ENCODE assay signal across 15 cellular contexts in genomic region chr12:47281667-47282171, GRCh38.
A peak's percentile ranks its signal among the peaks of the same experiment; 100 is the strongest.
DNase-seq lines count a peak whose midpoint lies in the region; ATAC-seq and TF ChIP-seq lines count a peak whose summit lies in the region.
"Had no signal": no experiment of that assay in that cellular context is flagged by ENCODE, and none has a peak within 500 bp of the region (broad histone marks: within the 10 kb centered on the region; RNA-seq: fewer than 3 reads in every experiment).

No MANE protein-coding gene starts in this region.

- no peaks in the 10 kb centered on the region for H3K9me3 ChIP-seq in A673 (ENCODE audit: low read depth, low read length, poor library complexity, severe bottlenecking)
- H3K9me3 ChIP-seq: gastroesophageal sphincter had no signal

- no peaks in the 10 kb centered on the region for H3K27me3 ChIP-seq in A673 (replicated peaks; ENCODE audit: insufficient read depth, low read depth, low read length, poor library complexity)
- H3K27me3 ChIP-seq: gastroesophageal sphincter had no signal

- POLR2A ChIA-PET in A673 (lab: Charles Lee; ENCODE audit: low non-redundant PET), result no interaction called here

- no peaks in the 10 kb centered on the region for H3K27me3 Mint-ChIP-seq in activated T-cell treated with anti-CD3 and anti-CD28 coated beads, Interleukin-2, amount 50 U/mL, for 72 hours (ENCODE audit: low read depth)

- H3K4me1 Mint-ChIP-seq in activated T-cell treated with anti-CD3 and anti-CD28 coated beads, Interleukin-2, amount 50 U/mL, for 72 hours (ENCODE audit: low read depth), result peaks cover 80% of the 10 kb centered on the region

- H3K36me3 ChIP-seq in A673 (ENCODE audit: insufficient read depth, low read length, poor library complexity, severe bottlenecking), result no peaks in the 10 kb centered on the region
- H3K36me3 ChIP-seq: gastroesophageal sphincter had no signal

- no peak for TF ChIP-seq CTCF in fibroblast of the aortic adventitia (IDR thresholded peaks at IDR 0.05; ENCODE audit: insufficient read depth, low read length)
- TF ChIP-seq CTCF in A673 (conservative IDR thresholded peaks at IDR 0.05; ENCODE audit: low read depth, low read length), result no peak

- DNase-seq in activated CD4-positive, alpha-beta T cell treated with anti-CD3 and anti-CD28 coated beads for 48 hours, result peak; percentile 66
- DNase-seq in activated CD4-positive, alpha-beta T cell treated with anti-CD3 and anti-CD28 coated beads, Interleukin-2, amount 50 U/mL, for 1 hour, result no peak
- DNase-seq in activated T-cell treated with anti-CD3 and anti-CD28 coated beads, Interleukin-2, amount 50 U/mL, for 72 hours, result peak; percentile 44 to 49
- DNase-seq in fibroblast of the aortic adventitia (ENCODE audit: low read depth) (peak; percentile 87), ureter (ENCODE audit: low spot score) (no peak), A673 (ENCODE audit: low spot score) (no peak), superior temporal gyrus (ENCODE audit: extremely low spot score) (no peak)
- peak; percentile 41 for DNase-seq in stimulated activated CD4-positive, alpha-beta T cell treated with anti-CD3 and anti-CD28 coated beads, Interleukin-4, amount 100 ng/mL, for 24 hours
- DNase-seq: ACHN, DMS79, NCI-H2029 treated with DMSO at 0.1 percent for 48 hours, substantia nigra had no signal

- H3K27ac Mint-ChIP-seq in activated T-cell treated with anti-CD3 and anti-CD28 coated beads, Interleukin-2, amount 50 U/mL, for 72 hours, result peak overlapping the region; percentile 30

- peaks cover 0 to 2% of the 10 kb centered on the region in 2 donors for H3K36me3 Mint-ChIP-seq in activated T-cell treated with anti-CD3 and anti-CD28 coated beads, Interleukin-2, amount 50 U/mL, for 72 hours (ENCODE audit: insufficient read depth in 2 of 2)

- H3K27ac ChIP-seq in A673 (ENCODE audit: low read depth, low read length, poor library complexity, severe bottlenecking), result no peak overlapping the region
- H3K27ac ChIP-seq: coronary artery, gastroesophageal sphincter had no signal

- H3K9me3 Mint-ChIP-seq in activated T-cell treated with anti-CD3 and anti-CD28 coated beads, Interleukin-2, amount 50 U/mL, for 72 hours, result peaks cover 3 to 4% of the 10 kb centered on the region in 2 donors

- H3K4me3 Mint-ChIP-seq in activated T-cell treated with anti-CD3 and anti-CD28 coated beads, Interleukin-2, amount 50 U/mL, for 72 hours, result peak overlapping the region; percentile 20 to 28

- H3K4me3 ChIP-seq in fibroblast of the aortic adventitia (ENCODE audit: low read depth, low read length) (no peak overlapping the region), A673 (ENCODE audit: low read depth, low read length, poor library complexity, severe bottlenecking) (no peak overlapping the region)
- H3K4me3 ChIP-seq: coronary artery, gastroesophageal sphincter had no signal

- intact Hi-C loops in A673 (cut with micrococcal nuclease; ENCODE audit: unreplicated experiment), result no loop called here

- H3K4me1 ChIP-seq in A673 (ENCODE audit: insufficient read depth, low read length, poor library complexity, severe bottlenecking), result peaks cover 11% of the 10 kb centered on the region

- no TSS peak for BruUV-seq in A673 (replicated peaks; lab: Mats Ljungman, UMichigan)

- ATAC-seq in activated T-cell treated with anti-CD3 and anti-CD28 coated beads, Interleukin-2, amount 50 U/mL, for 72 hours (replicated peaks in 1 of 2), result peak; percentile 75 to 79
- ATAC-seq: gastroesophageal sphincter, HCT116 had no signal

- CTCF ChIA-PET in A673 (lab: Charles Lee), result no interaction called here

Comparison
In these comparisons a context has a peak if more than half of its experiments do, and no peak if none do; other contexts are left out.
1. DNase-seq: peak in activated CD4-positive, alpha-beta T cell treated with anti-CD3 and anti-CD28 coated beads for 48 hours (single experiment), activated T-cell treated with anti-CD3 and anti-CD28 coated beads, Interleukin-2, amount 50 U/mL, for 72 hours (2 of 2), fibroblast of the aortic adventitia (single experiment) and stimulated activated CD4-positive, alpha-beta T cell treated with anti-CD3 and anti-CD28 coated beads, Interleukin-4, amount 100 ng/mL, for 24 hours (single experiment); none in activated CD4-positive, alpha-beta T cell treated with anti-CD3 and anti-CD28 coated beads, Interleukin-2, amount 50 U/mL, for 1 hour (single experiment), ureter (single experiment), A673 (single experiment) and superior temporal gyrus (single experiment).